In genomic region chr1:87318056-87318650, GRCh38 we compare ENCODE assay signal across 18 cellular contexts.
DNase-seq lines count a peak whose midpoint lies in the region; ATAC-seq lines count a peak whose summit lies in the region.
"Had no signal": no experiment of that assay in that cellular context is flagged by ENCODE, and none has a peak within 500 bp of the region (broad histone marks: within the 10 kb centered on the region; RNA-seq: fewer than 3 reads in every experiment).

No MANE protein-coding gene starts in this region.

- no peak overlapping the region for H3K27ac Mint-ChIP-seq in central memory CD8-positive, alpha-beta T cell (ENCODE audit: low read depth)

- ATAC-seq in GM18498 (IDR thresholded peaks at IDR 0.05; ENCODE audit: unreplicated experiment), result peak; percentile 60
- peak; percentile 55 for ATAC-seq in GM21360 (IDR thresholded peaks at IDR 0.05; ENCODE audit: unreplicated experiment)
- ATAC-seq in HG03442 (IDR thresholded peaks at IDR 0.05; ENCODE audit: unreplicated experiment), result peak; percentile 70
- peak; percentile 73 for ATAC-seq in central memory CD8-positive, alpha-beta T cell (replicated peaks; ENCODE audit: extremely low read depth, poor library complexity, severe bottlenecking)
- ATAC-seq in GM21786 (IDR thresholded peaks at IDR 0.05; ENCODE audit: unreplicated experiment), result no peak
- ATAC-seq: activated CD4-positive, CD25-positive, alpha-beta regulatory T cell treated with anti-CD3 and anti-CD28 coated beads, Interleukin-2, amount 50 U/mL, for 24 hours had no signal

- H3K36me3 Mint-ChIP-seq in central memory CD8-positive, alpha-beta T cell (ENCODE audit: insufficient read depth), result no peaks in the 10 kb centered on the region
- H3K36me3 Mint-ChIP-seq: IgD-negative memory B cell had no signal

- no peak for DNase-seq in central memory CD8-positive, alpha-beta T cell (ENCODE audit: low spot score in 2 of 2)
- DNase-seq in DMS153 (lab: John Stamatoyannopoulos, UW) (no peak), GM19240 (ENCODE audit: insufficient read length, low spot score) (no peak), HPDE6-E6E7 (ENCODE audit: extremely low spot score) (no peak)
- DNase-seq: activated naive CD4-positive, alpha-beta T cell; AML-193; left ventricle myocardium inferior; NCI-H1092 treated with DMSO at 0.1 percent for 48 hours; NCI-H2171; SHP77 treated with DMSO at 0.1 percent for 48 hours; stimulated activated CD4-positive, alpha-beta T cell treated with anti-CD3 and anti-CD28 coated beads, Interleukin-4, amount 100 ng/mL, for 4 hours; thyroid gland had no signal

- no peak overlapping the region for H3K4me3 Mint-ChIP-seq in central memory CD8-positive, alpha-beta T cell

- peaks cover 8% of the 10 kb centered on the region for H3K27me3 Mint-ChIP-seq in central memory CD8-positive, alpha-beta T cell
- H3K27me3 Mint-ChIP-seq: IgD-negative memory B cell had no signal

- H3K4me1 Mint-ChIP-seq in central memory CD8-positive, alpha-beta T cell, result peaks cover 9% of the 10 kb centered on the region

- no peaks in the 10 kb centered on the region for H3K9me3 Mint-ChIP-seq in central memory CD8-positive, alpha-beta T cell
- H3K9me3 Mint-ChIP-seq: IgD-negative memory B cell had no signal
